ENCODE assay signal across 1 cellular context in genomic region chr6:126072834-126073233, GRCh38.
A peak's percentile ranks its signal among the peaks of the same experiment; 100 is the strongest.
TF ChIP-seq lines count a peak whose summit lies in the region.

No MANE protein-coding gene starts in this region.

TF ChIP-seq in HepG2, 621 proteins besides CTCF, POLR2A, EP300 and RAD21 (continued from another document):
- no peak for TF ChIP-seq ZBED4 (CRISPR knock-in tag; IDR thresholded peaks at IDR 0.05; ENCODE audit: borderline replicate concordance)
- TF ChIP-seq SOX13 (IDR thresholded peaks at IDR 0.05) = no peak
- TF ChIP-seq SOX13 (CRISPR knock-in tag; conservative IDR thresholded peaks at IDR 0.05 in 1 of 2, IDR thresholded peaks at IDR 0.05 in 1 of 2) = peak in 1 of 2 experiments; percentile 21; a peak in 1 of 4 replicates
- no peak for TF ChIP-seq ZNF10 (CRISPR knock-in tag; IDR thresholded peaks at IDR 0.05; ENCODE audit: borderline replicate concordance, low read depth)
- peak; percentile 41; the same call in 1 of the 2 replicates for TF ChIP-seq GATAD2A (CRISPR knock-in tag; IDR thresholded peaks at IDR 0.05)
- TF ChIP-seq ISL2 (CRISPR knock-in tag; IDR thresholded peaks at IDR 0.05) = 0 out of 2 replicates have a peak, but pooled peaks have one; percentile 50
- TF ChIP-seq BCL6 (CRISPR knock-in tag; IDR thresholded peaks at IDR 0.05) = peak; percentile 41; the same call in 1 of the 2 replicates
- no peak for TF ChIP-seq ZNF253 (CRISPR knock-in tag; IDR thresholded peaks at IDR 0.05; ENCODE audit: borderline replicate concordance)
- TF ChIP-seq ATF4 (CRISPR knock-in tag; IDR thresholded peaks at IDR 0.05) = peak; percentile 39 to 76; a peak in 3 of 4 replicates
- TF ChIP-seq ATF7 (IDR thresholded peaks at IDR 0.05) = peak; percentile 48; the same call in 1 of the 2 replicates
- TF ChIP-seq ATF7 (CRISPR knock-in tag; IDR thresholded peaks at IDR 0.05) = no peak
- TF ChIP-seq CEBPG (CRISPR knock-in tag; IDR thresholded peaks at IDR 0.05) = peak; percentile 48
- no peak for TF ChIP-seq BCL3 (CRISPR knock-in tag; IDR thresholded peaks at IDR 0.05)
- TF ChIP-seq CEBPB (IDR thresholded peaks at IDR 0.05; ENCODE audit: borderline replicate concordance, low read depth, low read length) = peak; percentile 69
- TF ChIP-seq ZBTB34 (CRISPR knock-in tag; IDR thresholded peaks at IDR 0.05) = no peak
